In genomic region chr2:37671013-37671815, GRCh38 we compare ENCODE assay signal across 8 cellular contexts.
DNase-seq lines count a peak whose midpoint lies in the region; ATAC-seq and TF ChIP-seq lines count a peak whose summit lies in the region.

TSS of gene CDC42EP3 (minus strand) at chr2:37671642. CDS start at chr2:37646587, 25,055 bp downstream.

- ATAC-seq in HG02571 (IDR thresholded peaks at IDR 0.05; ENCODE audit: unreplicated experiment) = peak; percentile 52

- no peak for TF ChIP-seq CTCF in GM13976 (IDR thresholded peaks at IDR 0.05; ENCODE audit: borderline replicate concordance, control extremely low read depth, extremely low read depth, insufficient read depth, missing control alignments)

- DNase-seq in GM13976 (ENCODE audit: low spot score) (peak; percentile 89), NCI-H146 treated with DMSO at 0.1 percent for 48 hours (lab: John Stamatoyannopoulos, UW; ENCODE audit: unreplicated experiment) (peak; percentile 41), cerebellar cortex (ENCODE audit: low spot score) (peak; percentile 20), left kidney (ENCODE audit: low read depth, low spot score) (peak; percentile 88), NCI-H187 treated with DMSO at 0.1 percent for 48 hours (lab: John Stamatoyannopoulos, UW) (no peak)
- peak; percentile 39 for DNase-seq in activated CD4-positive, CD25-positive, alpha-beta regulatory T cell treated with anti-CD3 and anti-CD28 coated beads, Interleukin-2, amount 50 U/mL, for 16 hours (ENCODE audit: low read depth, low spot score)
- DNase-seq in stimulated activated CD4-positive, alpha-beta T cell treated with anti-CD3 and anti-CD28 coated beads, Interleukin-4, amount 100 ng/mL, for 24 hours = peak; percentile 70

- in situ Hi-C loops in GM13976 (cut with MboI; ENCODE audit: low sequenced_read_pairs, unreplicated experiment) = loop anchor here (10.0 kb wide), 1 partner anchor 154 kb away; no protein-coding TSS in a partner anchor
